In genomic region chr11:7072401-7073028, GRCh38 we compare ENCODE assay signal across 19 cellular contexts. TPM values are rescaled to one million over a fixed set of nuclear protein-coding genes. Genes with fewer than 3 reads are reported as not detected.
"Had no signal": no experiment of that assay in that cellular context is flagged by ENCODE, and none has a peak within 500 bp of the region (broad histone marks: within the 10 kb centered on the region; RNA-seq: fewer than 3 reads in every experiment).

No MANE protein-coding gene starts in this region.

- FAIRE-seq: frontal cortex had no signal

- H3K4me3 ChIP-seq: mucosa of descending colon had no signal

- ATAC-seq: left lobe of liver; mucosa of descending colon; naive thymus-derived CD4-positive, alpha-beta T cell; stimulated activated effector memory CD8-positive, alpha-beta T cell treated with anti-CD3 and anti-CD28 coated beads, Interleukin-12 subunit alpha, Interleukin-12 subunit beta, amount 100 ng/mL, for 72 hours had no signal

- H3K27ac ChIP-seq: neutrophil had no signal

- H3K36me3 ChIP-seq: neutrophil had no signal

- DNase-seq: activated CD4-positive, alpha-beta T cell treated with anti-CD3 and anti-CD28 coated beads, Interleukin-2, amount 50 U/mL, for 4 hours; activated CD4-positive, CD25-positive, alpha-beta regulatory T cell treated with anti-CD3 and anti-CD28 coated beads, Interleukin-2, amount 50 U/mL, for 72 hours; activated naive CD4-positive, alpha-beta T cell treated with Interleukin-2 at 50 U/mL for 16 hours; activated T-cell treated with anti-CD3 and anti-CD28 coated beads for 4 hours; aorta; cerebellar nuclear complex; effector memory CD4-positive, alpha-beta T cell; head of caudate nucleus; mammary epithelial cell; mucosa of descending colon; naive thymus-derived CD4-positive, alpha-beta T cell; posterior cingulate gyrus; T-helper 9 cell had no signal

- H3K9me3 ChIP-seq: mucosa of descending colon, neutrophil had no signal

RNA-seq across cellular contexts. Expression of gene RBMXL2, which starts 16.3 kb away (rescaled TPM):
- polyA plus RNA-seq: aorta; fibroblast of lung; mammary epithelial cell; naive thymus-derived CD4-positive, alpha-beta T cell; urinary bladder had no signal

RNA-seq across cellular contexts. Expression of gene NLRP14, which starts 52.2 kb away (rescaled TPM):
- polyA plus RNA-seq: naive thymus-derived CD4-positive, alpha-beta T cell had no signal

RNA-seq across cellular contexts. Expression of gene ZNF214, which starts 52.4 kb away (rescaled TPM):
- polyA plus RNA-seq: naive thymus-derived CD4-positive, alpha-beta T cell had no signal
